In the genomic region with DNA sequence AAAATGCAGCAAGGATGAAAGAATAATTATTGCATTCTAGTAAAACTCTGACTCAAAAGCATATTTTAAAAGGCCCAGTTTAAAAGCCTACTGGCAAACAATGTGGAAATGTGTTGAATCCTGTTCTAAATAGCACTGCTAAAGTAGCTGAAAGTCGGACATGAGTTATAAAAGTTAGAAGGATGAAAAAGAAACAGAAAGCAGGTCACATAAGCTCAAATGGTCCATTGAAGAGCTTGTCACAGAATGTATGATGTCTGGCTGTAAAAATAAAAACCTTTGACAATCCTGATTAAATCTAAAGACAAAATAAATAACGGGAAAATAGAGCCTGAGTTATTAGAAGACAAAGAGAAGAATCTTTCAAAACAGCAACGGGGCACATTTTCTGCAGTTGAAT, we compare ENCODE assay signal across 17 cellular contexts.
DNase-seq lines count a peak whose midpoint lies in the region; ATAC-seq and TF ChIP-seq lines count a peak whose summit lies in the region.
"Had no signal": no experiment of that assay in that cellular context is flagged by ENCODE, and none has a peak within 500 bp of the region (broad histone marks: within the 10 kb centered on the region; RNA-seq: fewer than 3 reads in every experiment).

No MANE protein-coding gene starts in this region.

- no peaks in the 10 kb centered on the region for H3K4me1 ChIP-seq in endodermal cell (ENCODE audit: control insufficient read depth, insufficient read depth, low read length)
- H3K4me1 ChIP-seq: BLaER1, HAP-1 had no signal

- no peak overlapping the region for H3K4me3 Mint-ChIP-seq in endodermal cell
- H3K4me3 Mint-ChIP-seq in stimulated activated naive B cell treated with anti-CD40 and anti-IgM and Interleukin-4, amounts not matched to agents 10 μg/mL and 1 μg/mL and 100 μg/mL, for 72 hours: no peak overlapping the region
- H3K4me3 Mint-ChIP-seq: CD14-positive monocyte; CD4-positive, alpha-beta memory T cell had no signal

- H3K9me3 ChIP-seq in endodermal cell (ENCODE audit: control insufficient read depth, low read length): no peaks in the 10 kb centered on the region
- H3K9me3 ChIP-seq: BLaER1, HAP-1 had no signal

- ATAC-seq in GM18520 (IDR thresholded peaks at IDR 0.05; ENCODE audit: unreplicated experiment) (peak; percentile 23), HG02798 (IDR thresholded peaks at IDR 0.05; ENCODE audit: poor library complexity, unreplicated experiment) (peak; percentile 34), GM19455 (IDR thresholded peaks at IDR 0.05; ENCODE audit: unreplicated experiment) (no peak)
- ATAC-seq in stimulated activated naive B cell treated with anti-CD40 and anti-IgM and Interleukin-4, amounts not matched to agents 10 μg/mL and 1 μg/mL and 100 μg/mL, for 72 hours (replicated peaks): no peak
- ATAC-seq: K562 had no signal

- H3K27me3 Mint-ChIP-seq in endodermal cell (ENCODE audit: insufficient read depth): no peaks in the 10 kb centered on the region
- no peaks in the 10 kb centered on the region for H3K27me3 Mint-ChIP-seq in stimulated activated naive B cell treated with anti-CD40 and anti-IgM and Interleukin-4, amounts not matched to agents 10 μg/mL and 1 μg/mL and 100 μg/mL, for 72 hours
- H3K27me3 Mint-ChIP-seq: CD4-positive, alpha-beta memory T cell had no signal

- H3K36me3 ChIP-seq in endodermal cell (ENCODE audit: control insufficient read depth, insufficient read depth, low read length): no peaks in the 10 kb centered on the region
- H3K36me3 ChIP-seq: BLaER1, HAP-1 had no signal

- no peak for DNase-seq in endodermal cell
- DNase-seq in NCI-H526 treated with DMSO at 0.1 percent for 48 hours (lab: John Stamatoyannopoulos, UW): no peak
- no peak for DNase-seq in stimulated activated naive B cell treated with anti-CD40 and anti-IgM and Interleukin-4, amounts not matched to agents 10 μg/mL and 1 μg/mL and 100 μg/mL, for 72 hours
- DNase-seq in NOMO-1 treated with DMSO at 0.1 percent for 48 hours (lab: John Stamatoyannopoulos, UW; ENCODE audit: unreplicated experiment): no peak
- DNase-seq: 8988T; CD4-positive, alpha-beta memory T cell; DMS153; DMS79; GDM1; IMR-90 had no signal

- WGBS in endodermal cell (ENCODE audit: insufficient coverage in 1 of 2, insufficient read length in 1 of 2), 2 experiments: 88 to 91% methylated on average over 3 of the region's 3 CpGs

- no peak overlapping the region for H3K9ac ChIP-seq in endodermal cell (ENCODE audit: extremely low read depth, low read length, poor library complexity, severe bottlenecking)
- H3K9ac ChIP-seq: BLaER1 had no signal

- H3K27me3 ChIP-seq in endodermal cell (ENCODE audit: control insufficient read depth, insufficient read depth, low read length, poor library complexity, severe bottlenecking): no peaks in the 10 kb centered on the region
- H3K27me3 ChIP-seq: BLaER1 had no signal

- no peak for TF ChIP-seq CTCF in endodermal cell (conservative IDR thresholded peaks at IDR 0.05)

- H3K9me3 Mint-ChIP-seq in endodermal cell: no peaks in the 10 kb centered on the region
- H3K9me3 Mint-ChIP-seq in stimulated activated naive B cell treated with anti-CD40 and anti-IgM and Interleukin-4, amounts not matched to agents 10 μg/mL and 1 μg/mL and 100 μg/mL, for 72 hours: peaks cover 0 to 1% of the 10 kb centered on the region in 2 donors

- H3K27ac ChIP-seq in endodermal cell (ENCODE audit: low read depth, low read length): no peak overlapping the region
- H3K27ac ChIP-seq: BLaER1 had no signal

- H3K36me3 Mint-ChIP-seq in endodermal cell (ENCODE audit: low read depth): no peaks in the 10 kb centered on the region
- no peaks in the 10 kb centered on the region for H3K36me3 Mint-ChIP-seq in stimulated activated naive B cell treated with anti-CD40 and anti-IgM and Interleukin-4, amounts not matched to agents 10 μg/mL and 1 μg/mL and 100 μg/mL, for 72 hours
- H3K36me3 Mint-ChIP-seq: CD14-positive monocyte; CD4-positive, alpha-beta memory T cell had no signal

- no peaks in the 10 kb centered on the region for H3K4me1 Mint-ChIP-seq in endodermal cell
- H3K4me1 Mint-ChIP-seq in stimulated activated naive B cell treated with anti-CD40 and anti-IgM and Interleukin-4, amounts not matched to agents 10 μg/mL and 1 μg/mL and 100 μg/mL, for 72 hours: no peaks in the 10 kb centered on the region
- H3K4me1 Mint-ChIP-seq: CD14-positive monocyte; CD4-positive, alpha-beta memory T cell had no signal

- peak overlapping the region; percentile 50 for H3K27ac Mint-ChIP-seq in endodermal cell
- H3K27ac Mint-ChIP-seq in stimulated activated naive B cell treated with anti-CD40 and anti-IgM and Interleukin-4, amounts not matched to agents 10 μg/mL and 1 μg/mL and 100 μg/mL, for 72 hours: no peak overlapping the region
- H3K27ac Mint-ChIP-seq: CD14-positive monocyte; CD4-positive, alpha-beta memory T cell had no signal

- no peak overlapping the region for H3K4me3 ChIP-seq in endodermal cell (ENCODE audit: low read length)
- H3K4me3 ChIP-seq: BLaER1, HAP-1, K562 had no signal

Comparison
In these comparisons a context has a peak if more than half of its experiments do, and no peak if none do; other contexts are left out.
1. ATAC-seq: peak in GM18520 (single experiment) and HG02798 (single experiment); none in stimulated activated naive B cell treated with anti-CD40 and anti-IgM and Interleukin-4, amounts not matched to agents 10 μg/mL and 1 μg/mL and 100 μg/mL, for 72 hours (0 of 2) and GM19455 (single experiment).